25 cellular contexts compared by ENCODE assay signal in the genomic region with DNA sequence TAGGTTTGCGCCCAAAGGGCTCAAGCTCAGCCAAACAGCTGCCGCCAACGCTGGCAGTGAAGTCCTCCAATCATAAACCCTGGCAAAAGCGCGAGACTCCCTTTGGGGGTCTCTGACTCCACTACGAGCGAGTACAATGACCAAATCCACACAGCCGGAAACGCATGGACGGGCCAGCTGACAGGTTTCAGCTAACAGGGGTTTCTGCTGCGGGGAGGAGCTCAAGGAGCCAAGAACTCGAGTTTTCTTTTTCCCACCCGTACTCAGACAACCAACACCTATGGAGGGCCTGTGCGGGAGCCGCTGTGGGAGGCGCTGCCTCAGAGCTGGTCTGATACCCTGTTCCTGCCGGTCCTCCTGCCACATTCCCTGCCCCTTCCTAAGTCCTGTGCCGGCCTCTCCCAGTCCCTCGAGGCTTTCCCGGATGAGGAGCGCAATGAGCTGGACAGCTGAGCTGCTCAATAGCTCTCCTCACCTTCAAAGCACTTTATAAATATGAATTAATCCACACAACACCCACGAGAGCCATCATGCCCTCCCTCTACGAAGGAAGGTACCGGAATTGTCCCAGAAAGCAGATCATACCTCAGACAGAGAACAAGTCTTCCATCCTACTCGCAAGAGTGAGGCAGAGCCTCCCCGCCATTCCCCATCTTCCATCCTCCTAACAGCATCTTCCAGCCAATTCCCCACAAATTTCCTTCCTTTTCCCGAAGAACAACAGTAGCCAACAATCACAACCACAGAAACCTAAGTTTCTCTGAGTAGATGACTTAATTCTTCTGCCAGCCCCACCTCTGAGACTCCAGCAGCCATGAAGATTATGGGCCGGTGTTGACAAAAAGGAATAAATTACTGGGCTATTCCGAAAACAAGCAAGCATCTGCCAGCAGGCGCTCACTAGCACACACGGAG. TPM values are rescaled to one million over a fixed set of nuclear protein-coding genes. Genes with fewer than 3 reads are reported as not detected.
DNase-seq lines count a peak whose midpoint lies in the region; ATAC-seq, FAIRE-seq and TF ChIP-seq lines count a peak whose summit lies in the region.
"Had no signal": no experiment of that assay in that cellular context is flagged by ENCODE, and none has a peak within 500 bp of the region (broad histone marks: within the 10 kb centered on the region; RNA-seq: fewer than 3 reads in every experiment).

No MANE protein-coding gene starts in this region.

- no peak overlapping the region for H3K27ac ChIP-seq in ovary
- H3K27ac ChIP-seq in HepG2 (ENCODE audit: extremely low read length, insufficient read depth, low read length) = no peak overlapping the region

- TF ChIP-seq EP300 in ovary (IDR thresholded peaks at IDR 0.05) = no peak
- no peak for TF ChIP-seq EP300 in HepG2 (IDR thresholded peaks at IDR 0.05; ENCODE audit: low read depth in 2 of 2, low read length in 2 of 2)
- no peak for TF ChIP-seq EP300 in HepG2 (CRISPR knock-in tag; IDR thresholded peaks at IDR 0.05; ENCODE audit: borderline replicate concordance)

- POLR2A ChIA-PET in HepG2 (lab: Yijun Ruan, JAX) = no interaction called here

- H3K27me3 ChIP-seq in ovary (no peaks in the 10 kb centered on the region), HepG2 (ENCODE audit: control insufficient read depth in 1 of 2, insufficient read depth in 2 of 2, low read length in 2 of 2) (peaks cover 12 to 69% of the 10 kb centered on the region in 2 experiments)

- intact Hi-C loops in ovary (cut with DNase I) (no loop called here), HepG2 (cut with micrococcal nuclease; ENCODE audit: unreplicated experiment) (no loop called here)

- peaks cover 23% of the 10 kb centered on the region for H3K9me3 Mint-ChIP-seq in glutamatergic neuron (ENCODE audit: unreplicated experiment)
- no peaks in the 10 kb centered on the region for H3K9me3 Mint-ChIP-seq in nephron progenitor cell
- no peaks in the 10 kb centered on the region for H3K9me3 Mint-ChIP-seq in natural killer cell treated with Interleukin-12 subunit alpha and Interleukin-12 subunit beta and Interleukin-15 and Interleukin-18, amount 100 ng/mL, for 72 hours
- H3K9me3 Mint-ChIP-seq: activated naive CD8-positive, alpha-beta T cell treated with anti-CD3 and anti-CD28 coated beads, Interleukin-2, amount 10 ng/mL, durations not matched to agents 7 days and 5 days; activated T-helper 17 cell treated with anti-CD3 and anti-CD28 coated beads, Interleukin-2, amount 50 U/mL, for 72 hours had no signal

- H3K4me1 Mint-ChIP-seq in glutamatergic neuron (ENCODE audit: low read depth, unreplicated experiment) (peaks cover 48% of the 10 kb centered on the region), nephron progenitor cell (peaks cover 74% of the 10 kb centered on the region)
- H3K4me1 Mint-ChIP-seq in natural killer cell treated with Interleukin-12 subunit alpha and Interleukin-12 subunit beta and Interleukin-15 and Interleukin-18, amount 100 ng/mL, for 72 hours (ENCODE audit: low read depth in 2 of 2) = peaks cover 0 to 27% of the 10 kb centered on the region in 2 donors
- H3K4me1 Mint-ChIP-seq: activated T-helper 17 cell treated with anti-CD3 and anti-CD28 coated beads, Interleukin-2, amount 50 U/mL, for 72 hours had no signal

- no peak for TF ChIP-seq RAD21 in HepG2 (CRISPR knock-in tag; IDR thresholded peaks at IDR 0.05)

- no peak overlapping the region for H3K4me3 ChIP-seq in ovary
- no peak overlapping the region for H3K4me3 ChIP-seq in HepG2 (replicated peaks in 1 of 3; ENCODE audit: insufficient read depth in 1 of 3, low read depth in 2 of 3, low read length in 3 of 3)
- H3K4me3 ChIP-seq: coronary artery, spleen, tibial nerve had no signal

- H3K9me3 ChIP-seq in ovary = no peaks in the 10 kb centered on the region
- no peaks in the 10 kb centered on the region for H3K9me3 ChIP-seq in HepG2 (ENCODE audit: low read length)
- H3K9me3 ChIP-seq: spleen, tibial nerve had no signal

- H3K36me3 Mint-ChIP-seq in glutamatergic neuron (ENCODE audit: unreplicated experiment) (no peaks in the 10 kb centered on the region), nephron progenitor cell (ENCODE audit: low read depth) (peaks cover 4% of the 10 kb centered on the region)
- no peaks in the 10 kb centered on the region for H3K36me3 Mint-ChIP-seq in natural killer cell treated with Interleukin-12 subunit alpha and Interleukin-12 subunit beta and Interleukin-15 and Interleukin-18, amount 100 ng/mL, for 72 hours
- H3K36me3 Mint-ChIP-seq: activated naive CD8-positive, alpha-beta T cell treated with anti-CD3 and anti-CD28 coated beads, Interleukin-2, amount 10 ng/mL, durations not matched to agents 7 days and 5 days had no signal

- H3K9ac ChIP-seq in HepG2 (ENCODE audit: insufficient read depth, low read depth, low read length) = no peak overlapping the region

- BruUV-seq in HepG2 (replicated peaks; lab: Mats Ljungman, UMichigan) = no TSS peak

- H3K27me3 Mint-ChIP-seq in glutamatergic neuron (ENCODE audit: unreplicated experiment) (peaks cover 20% of the 10 kb centered on the region), nephron progenitor cell (ENCODE audit: low read depth, poor library complexity) (peaks cover 8% of the 10 kb centered on the region)
- H3K27me3 Mint-ChIP-seq in natural killer cell treated with Interleukin-12 subunit alpha and Interleukin-12 subunit beta and Interleukin-15 and Interleukin-18, amount 100 ng/mL, for 72 hours = no peaks in the 10 kb centered on the region
- H3K27me3 Mint-ChIP-seq: activated T-helper 17 cell treated with anti-CD3 and anti-CD28 coated beads, Interleukin-2, amount 50 U/mL, for 72 hours had no signal

- TF ChIP-seq POLR2A in ovary (IDR thresholded peaks at IDR 0.05) = no peak
- TF ChIP-seq POLR2A in HepG2 (IDR thresholded peaks at IDR 0.05; ENCODE audit: insufficient read depth in 1 of 2, low read depth in 2 of 2, low read length in 2 of 2) = no peak

- no peak for TF ChIP-seq CTCF in glutamatergic neuron (IDR thresholded peaks at IDR 0.05; ENCODE audit: partially characterized antibody, unreplicated experiment)
- TF ChIP-seq CTCF in nephron progenitor cell (IDR thresholded peaks at IDR 0.05) = no peak
- no peak for TF ChIP-seq CTCF in ovary (IDR thresholded peaks at IDR 0.05)
- TF ChIP-seq CTCF in HepG2 (CRISPR knock-in tag; IDR thresholded peaks at IDR 0.05) = no peak

- no peak overlapping the region for H3K4me2 ChIP-seq in HepG2 (ENCODE audit: low read depth, low read length)

- no peaks in the 10 kb centered on the region for H3K79me2 ChIP-seq in HepG2 (ENCODE audit: insufficient read depth, low read length)

- in situ Hi-C loops in HepG2 (cut with HindIII; ENCODE audit: extremely low pct_ligation_motif_present, low pct_unique_long_range_greater_than_20kb) = no loop called here

- DNase-seq in NCI-H82 (lab: John Stamatoyannopoulos, UW) = peak; percentile 41
- no peak for DNase-seq in NCI-H82 treated with DMSO at 0.1 percent for 48 hours (lab: John Stamatoyannopoulos, UW; ENCODE audit: unreplicated experiment)
- DNase-seq in glutamatergic neuron = peak; percentile 57
- DNase-seq in nephron progenitor cell = no peak
- DNase-seq in D341Med (ENCODE audit: low spot score) = no peak
- DNase-seq in natural killer cell treated with Interleukin-12 subunit alpha and Interleukin-12 subunit beta and Interleukin-15 and Interleukin-18, amount 100 ng/mL, for 72 hours (ENCODE audit: low spot score) = no peak
- DNase-seq in ovary = no peak
- no peak for DNase-seq in HepG2 (ENCODE audit: low spot score)
- DNase-seq: activated CD4-positive, alpha-beta T cell treated with anti-CD3 and anti-CD28 coated beads, Interleukin-2, amount 50 U/mL, for 1 hour; activated CD8-positive, alpha-beta memory T cell treated with anti-CD3 and anti-CD28 coated beads, Interleukin-2, amount 50 U/mL, for 4 hours; activated naive CD8-positive, alpha-beta T cell treated with anti-CD3 and anti-CD28 coated beads, Interleukin-2, amount 10 ng/mL, durations not matched to agents 7 days and 5 days; DMS79 treated with DMSO at 0.1 percent for 48 hours; MV-4-11; NCI-H187 treated with DMSO at 0.1 percent for 48 hours; spleen; stimulated activated CD4-positive, alpha-beta T cell treated with anti-CD3 and anti-CD28 coated beads, Interleukin-4, amount 100 ng/mL, for 1 hour; stimulated activated naive CD4-positive, alpha-beta T cell treated with Interleukin-2 at 50 U/mL for 16 hours; T-helper 2 cell had no signal

- 84 to 90% (median 86%) methylated on average over 31 of the region's 31 CpGs for WGBS in ovary, 3 donors
- WGBS in HepG2 (ENCODE audit: low lambda C conversion rate) = 33% methylated on average over 22 of the region's 31 CpGs

- CTCF ChIA-PET in HepG2 (lab: Yijun Ruan, JAX; ENCODE audit: low intra/inter-chr PET ratio, low total read pairs) = no interaction called here

- FAIRE-seq in HepG2 (lab: Jason Lieb, UNC) = no peak
- FAIRE-seq: A204.1, GM19239, RCC 7860 had no signal

- H3K4me1 ChIP-seq in ovary (ENCODE audit: insufficient read depth) (peaks cover 5% of the 10 kb centered on the region), HepG2 (ENCODE audit: insufficient read depth, low read length) (no peaks in the 10 kb centered on the region)

- H3K36me3 ChIP-seq in ovary (no peaks in the 10 kb centered on the region), HepG2 (replicated peaks in 1 of 2; ENCODE audit: control insufficient read depth in 1 of 2, insufficient read depth in 2 of 2, low read length in 2 of 2) (no peaks in the 10 kb centered on the region)

- ATAC-seq in natural killer cell treated with Interleukin-12 subunit alpha and Interleukin-12 subunit beta and Interleukin-15 and Interleukin-18, amount 100 ng/mL, for 72 hours = no peak
- ATAC-seq in HepG2 = no peak
- ATAC-seq: activated T-helper 17 cell treated with anti-CD3 and anti-CD28 coated beads, Interleukin-2, amount 50 U/mL, for 72 hours; HCT116 had no signal

- H3K27ac Mint-ChIP-seq in glutamatergic neuron (ENCODE audit: unreplicated experiment) = peak overlapping the region; percentile 92
- H3K27ac Mint-ChIP-seq in nephron progenitor cell = no peak overlapping the region
- no peak overlapping the region for H3K27ac Mint-ChIP-seq in natural killer cell treated with Interleukin-12 subunit alpha and Interleukin-12 subunit beta and Interleukin-15 and Interleukin-18, amount 100 ng/mL, for 72 hours
- H3K27ac Mint-ChIP-seq: activated naive CD8-positive, alpha-beta T cell treated with anti-CD3 and anti-CD28 coated beads, Interleukin-2, amount 10 ng/mL, durations not matched to agents 7 days and 5 days; activated T-helper 17 cell treated with anti-CD3 and anti-CD28 coated beads, Interleukin-2, amount 50 U/mL, for 72 hours had no signal

- H3K4me3 Mint-ChIP-seq in glutamatergic neuron (ENCODE audit: unreplicated experiment) = peak overlapping the region; percentile 66
- H3K4me3 Mint-ChIP-seq in nephron progenitor cell = peak overlapping the region; percentile 13
- no peak overlapping the region for H3K4me3 Mint-ChIP-seq in natural killer cell treated with Interleukin-12 subunit alpha and Interleukin-12 subunit beta and Interleukin-15 and Interleukin-18, amount 100 ng/mL, for 72 hours
- H3K4me3 Mint-ChIP-seq: activated naive CD8-positive, alpha-beta T cell treated with anti-CD3 and anti-CD28 coated beads, Interleukin-2, amount 10 ng/mL, durations not matched to agents 7 days and 5 days; activated T-helper 17 cell treated with anti-CD3 and anti-CD28 coated beads, Interleukin-2, amount 50 U/mL, for 72 hours had no signal

- no peak overlapping the region for H2AFZ ChIP-seq in HepG2 (ENCODE audit: low read length)

- no peaks in the 10 kb centered on the region for H4K20me1 ChIP-seq in HepG2 (ENCODE audit: insufficient read depth, low read length)

RNA-seq across cellular contexts. Expression of a gene that starts 6.1 kb away (rescaled TPM):
- total RNA-seq in glutamatergic neuron (ENCODE audit: unreplicated experiment) (219 TPM), ovary (10 to 100 TPM; 25.0 to 94.6 (median 60.2) TPM), HepG2 (2016; rRNA removed; fragmentation: Illumina TruSeq; extraction: Trizol) (10.9 and 12.4 TPM in 2 replicates)
- total RNA-seq in natural killer cell treated with Interleukin-12 subunit alpha and Interleukin-12 subunit beta and Interleukin-15 and Interleukin-18, amount 100 ng/mL, for 72 hours = 10 to 100 TPM; 79.1 to 80.5 TPM
- polyA plus RNA-seq in ovary (10 to 100 TPM; 33.3 to 66.7 TPM), HepG2 (2011; rRNA removed) (40.4 TPM in 2 replicates)
- total RNA-seq in HepG2 (2016; cell fraction: cytosol; rRNA removed; fragmentation: Illumina TruSeq; extraction: Trizol; ENCODE audit: low read depth) = 5.9 and 7.8 TPM in 2 replicates
- total RNA-seq in HepG2 (2016; cell fraction: insoluble cytoplasmic fraction; rRNA removed; fragmentation: Illumina TruSeq; extraction: Trizol) = 9.1 and 11.6 TPM in 2 replicates
- total RNA-seq in HepG2 (2016; cell fraction: membrane; rRNA removed; fragmentation: Illumina TruSeq; extraction: Trizol) = 9.3 and 10.5 TPM in 2 replicates
- 8.0 and 11.0 TPM in 2 replicates for total RNA-seq in HepG2 (2016; cell fraction: nucleus; rRNA removed; fragmentation: Illumina TruSeq; extraction: Trizol)
- polyA plus RNA-seq in HepG2 (2011; cell fraction: cytosol; rRNA removed) = 13.2 and 21.6 TPM in 2 replicates
- 68.7 and 98.6 TPM in 2 replicates for polyA plus RNA-seq in HepG2 (2011; cell fraction: nucleus; rRNA removed)
- 10.2 and 11.3 TPM in 2 replicates for polyA plus RNA-seq in HepG2 (2012)
- polyA plus RNA-seq in HepG2 (2016; cell fraction: cytosol; fragmentation: Illumina TruSeq; extraction: Trizol; ENCODE audit: low read depth) = 0.85 and 1.1 TPM in 2 replicates
- polyA plus RNA-seq in HepG2 (2016; cell fraction: insoluble cytoplasmic fraction; fragmentation: Illumina TruSeq; extraction: Trizol; ENCODE audit: low read depth) = 8.6 and 11.0 TPM in 2 replicates
- polyA plus RNA-seq in HepG2 (2016; cell fraction: membrane; fragmentation: Illumina TruSeq; extraction: Trizol; ENCODE audit: low read depth) = 2.9 and 3.5 TPM in 2 replicates
- polyA plus RNA-seq in HepG2 (2016; cell fraction: nucleus; fragmentation: Illumina TruSeq; extraction: Trizol; ENCODE audit: insufficient read depth, low read depth) = 18.8 and 21.3 TPM in 2 replicates
- polyA minus RNA-seq in HepG2 (2011; rRNA and poly(A)+ RNA removed; ENCODE audit: low replicate concordance) = 37.5 and 62.6 TPM in 2 replicates
- 19.0 and 21.4 TPM in 2 replicates for polyA minus RNA-seq in HepG2 (2011; cell fraction: cytosol; rRNA and poly(A)+ RNA removed)
- polyA minus RNA-seq in HepG2 (2011; cell fraction: nucleus; rRNA and poly(A)+ RNA removed) = 24.5 and 24.6 TPM in 2 replicates

Comparison
In these comparisons a context has a peak if more than half of its experiments do, and no peak if none do; other contexts are left out.
1. DNase-seq: peak in NCI-H82 (single experiment) and glutamatergic neuron (single experiment); none in NCI-H82 treated with DMSO at 0.1 percent for 48 hours (single experiment), nephron progenitor cell (single experiment), D341Med (single experiment), natural killer cell treated with Interleukin-12 subunit alpha and Interleukin-12 subunit beta and Interleukin-15 and Interleukin-18, amount 100 ng/mL, for 72 hours (single experiment), ovary (0 of 5) and HepG2 (single experiment).